In genomic region chr1:2412773-2413494, GRCh38 we compare ENCODE assay signal across 8 cellular contexts. TPM values are rescaled to one million over a fixed set of nuclear protein-coding genes. Genes with fewer than 3 reads are reported as not detected.
DNase-seq lines count a peak whose midpoint lies in the region; ATAC-seq and TF ChIP-seq lines count a peak whose summit lies in the region.

No MANE protein-coding gene starts in this region.

- POLR2A ChIA-PET in activated CD4-positive, alpha-beta T cell treated with anti-CD3 and anti-CD28 coated beads, Interleukin-2, amount 10 ng/mL, durations not matched to agents 7 days and 5 days (lab: Charles Lee), result interaction anchor here (0.5 to 0.6 kb wide), 2 partner anchors 87 to 224 kb away, joined by 3 read pairs; no protein-coding TSS in a partner anchor

- peak overlapping the region; percentile 88 for H3K27ac Mint-ChIP-seq in activated CD4-positive, alpha-beta T cell treated with anti-CD3 and anti-CD28 coated beads, Interleukin-2, amount 10 ng/mL, durations not matched to agents 7 days and 5 days

- intact Hi-C loops in heart right ventricle (cut with DNase I), result loop anchor here in 8 of 10 donors (2.0 to 10.0 kb wide), 7 partner anchors 114 to 1012 kb away; partner anchors contain the start of gene PANK4 (in 1 of the 8)

- H3K4me1 ChIP-seq in heart right ventricle, result peaks cover 3 to 37% (median 25%) of the 10 kb centered on the region in 9 donors

- H3K9me3 Mint-ChIP-seq in activated CD4-positive, alpha-beta T cell treated with anti-CD3 and anti-CD28 coated beads, Interleukin-2, amount 10 ng/mL, durations not matched to agents 7 days and 5 days, result no peaks in the 10 kb centered on the region

- no peaks in the 10 kb centered on the region for H3K9me3 ChIP-seq in heart right ventricle

- WGBS in heart right ventricle, 2 donors, result 1 to 3% methylated on average over 64 to 66 of the region's 66 CpGs

- TF ChIP-seq CTCF in heart right ventricle (IDR thresholded peaks at IDR 0.05), result no peak

- H3K27ac ChIP-seq in heart right ventricle, result peak overlapping the region in 9 of 10 donors; percentile 81 to 93 (median 90)

- CTCF ChIA-PET in activated CD4-positive, alpha-beta T cell treated with anti-CD3 and anti-CD28 coated beads, Interleukin-2, amount 10 ng/mL, durations not matched to agents 7 days and 5 days (lab: Charles Lee), result interaction anchor here (0.7 to 1.7 kb wide), 7 partner anchors 11 to 374 kb away, joined by 3 to 8 read pairs (median 3); no protein-coding TSS in a partner anchor

- H3K4me3 ChIP-seq in Jurkat, Clone E6-1 (ENCODE audit: low read length), result peak overlapping the region; percentile 67
- H3K4me3 ChIP-seq in heart right ventricle, result peak overlapping the region; percentile 74 to 99 (median 86)

- H3K36me3 Mint-ChIP-seq in activated CD4-positive, alpha-beta T cell treated with anti-CD3 and anti-CD28 coated beads, Interleukin-2, amount 10 ng/mL, durations not matched to agents 7 days and 5 days (ENCODE audit: low read depth), result no peaks in the 10 kb centered on the region

- peaks cover 0 to 30% (median 22%) of the 10 kb centered on the region in 7 donors for H3K27me3 ChIP-seq in heart right ventricle

- H3K4me3 Mint-ChIP-seq in activated CD4-positive, alpha-beta T cell treated with anti-CD3 and anti-CD28 coated beads, Interleukin-2, amount 10 ng/mL, durations not matched to agents 7 days and 5 days, result peak overlapping the region; percentile 80

- H3K4me1 Mint-ChIP-seq in activated CD4-positive, alpha-beta T cell treated with anti-CD3 and anti-CD28 coated beads, Interleukin-2, amount 10 ng/mL, durations not matched to agents 7 days and 5 days, result peaks cover 46% of the 10 kb centered on the region

- H3K36me3 ChIP-seq in heart right ventricle, result peaks cover 0 to 21% (median 0%) of the 10 kb centered on the region in 9 donors

- no peaks in the 10 kb centered on the region for H3K27me3 Mint-ChIP-seq in activated CD4-positive, alpha-beta T cell treated with anti-CD3 and anti-CD28 coated beads, Interleukin-2, amount 10 ng/mL, durations not matched to agents 7 days and 5 days

- ATAC-seq in GM21786 (IDR thresholded peaks at IDR 0.05; ENCODE audit: unreplicated experiment), result peak; percentile 23
- ATAC-seq in heart right ventricle, result peak in 7 of 8 donors; percentile 2 to 32 (median 12)

- DNase-seq in activated CD4-positive, alpha-beta T cell treated with anti-CD3 and anti-CD28 coated beads, Interleukin-2, amount 10 ng/mL, durations not matched to agents 7 days and 5 days, result peak; percentile 15
- no peak for DNase-seq in activated CD4-positive, alpha-beta T cell treated with anti-CD3 and anti-CD28 coated beads for 1 hour
- DNase-seq in Jurkat, Clone E6-1 (ENCODE audit: low read depth, low spot score), result no peak
- peak; percentile 47 for DNase-seq in activated T-cell treated with anti-CD3 and anti-CD28 coated beads, Interleukin-2, amount 50 U/mL, for 1 hour
- DNase-seq in heart right ventricle, result peak; percentile 34 to 35
- peak; percentile 85 for DNase-seq in retina
- no peak for DNase-seq in NCI-H2227 (lab: John Stamatoyannopoulos, UW; ENCODE audit: unreplicated experiment)

RNA-seq across cellular contexts. Expression of gene PEX10, which starts 0.6 kb away (rescaled TPM):
- 10 to 100 TPM in 1 of 2 experiments, 1 to 10 TPM in 1; 9.2 to 10.3 TPM for total RNA-seq in activated CD4-positive, alpha-beta T cell treated with anti-CD3 and anti-CD28 coated beads, Interleukin-2, amount 10 ng/mL, durations not matched to agents 7 days and 5 days
- 23.9 TPM for polyA plus RNA-seq in Jurkat, Clone E6-1 (2012; ENCODE audit: insufficient read depth, insufficient read length)
- 10 to 100 TPM; 14.6 to 26.0 (median 18.6) TPM for total RNA-seq in heart right ventricle
- polyA plus RNA-seq in heart right ventricle, result 10 to 100 TPM; 13.7 to 19.1 TPM

RNA-seq across cellular contexts. Expression of gene RER1, which starts 21.3 kb away (rescaled TPM):
- total RNA-seq in activated CD4-positive, alpha-beta T cell treated with anti-CD3 and anti-CD28 coated beads, Interleukin-2, amount 10 ng/mL, durations not matched to agents 7 days and 5 days, result 100 to 1,000 TPM; 156 to 159 TPM
- polyA plus RNA-seq in Jurkat, Clone E6-1 (2012; ENCODE audit: insufficient read depth, insufficient read length), result 146 TPM
- total RNA-seq in heart right ventricle, result 100 to 1,000 TPM in 1 of 10 donors, 10 to 100 TPM in 9; 70.1 to 107 (median 84.1) TPM
- polyA plus RNA-seq in heart right ventricle, result 10 to 100 TPM; 55.5 to 77.0 TPM

RNA-seq across cellular contexts. Expression of gene MORN1, which starts 21.6 kb away (rescaled TPM):
- total RNA-seq in activated CD4-positive, alpha-beta T cell treated with anti-CD3 and anti-CD28 coated beads, Interleukin-2, amount 10 ng/mL, durations not matched to agents 7 days and 5 days, result 1 to 10 TPM; 6.7 to 8.1 TPM
- 2.6 TPM for polyA plus RNA-seq in Jurkat, Clone E6-1 (2012; ENCODE audit: insufficient read depth, insufficient read length)
- 1 to 10 TPM; 3.5 to 7.6 (median 5.7) TPM for total RNA-seq in heart right ventricle
- 1 to 10 TPM; 1.2 to 3.0 TPM for polyA plus RNA-seq in heart right ventricle

Comparison
In these comparisons a context has a peak if more than half of its experiments do, and no peak if none do; other contexts are left out.
1. DNase-seq: peak in activated CD4-positive, alpha-beta T cell treated with anti-CD3 and anti-CD28 coated beads, Interleukin-2, amount 10 ng/mL, durations not matched to agents 7 days and 5 days (single experiment), activated T-cell treated with anti-CD3 and anti-CD28 coated beads, Interleukin-2, amount 50 U/mL, for 1 hour (single experiment), heart right ventricle (2 of 2) and retina (single experiment); none in activated CD4-positive, alpha-beta T cell treated with anti-CD3 and anti-CD28 coated beads for 1 hour (single experiment), Jurkat, Clone E6-1 (single experiment) and NCI-H2227 (single experiment).